31 cellular contexts compared by ENCODE assay signal in the genomic region with DNA sequence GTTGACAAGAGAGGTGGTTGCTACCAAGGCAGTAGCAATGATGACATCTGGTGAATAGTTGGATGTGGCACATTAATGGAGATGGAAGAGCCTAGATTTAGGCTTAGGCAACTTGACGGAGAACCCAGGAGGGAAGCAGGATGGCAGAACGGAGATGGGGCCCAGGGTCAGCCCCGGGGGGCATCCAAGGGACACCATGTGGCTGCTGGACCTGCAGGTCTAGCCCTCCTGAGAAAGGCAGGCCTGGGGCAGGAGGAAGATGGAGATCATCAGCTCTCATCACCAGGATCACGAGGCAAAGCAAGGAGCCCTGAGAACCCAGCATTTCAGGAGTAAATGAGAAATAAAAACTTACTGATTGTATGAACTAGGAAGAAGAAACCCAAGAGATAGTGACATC.
DNase-seq lines count a peak whose midpoint lies in the region; ATAC-seq and TF ChIP-seq lines count a peak whose summit lies in the region.
"Had no signal": no experiment of that assay in that cellular context is flagged by ENCODE, and none has a peak within 500 bp of the region (broad histone marks: within the 10 kb centered on the region; RNA-seq: fewer than 3 reads in every experiment).

No MANE protein-coding gene starts in this region.

- no peak for ATAC-seq in activated T-cell treated with anti-CD3 and anti-CD28 coated beads, Interleukin-2, amount 50 U/mL, for 72 hours (replicated peaks in 1 of 2)
- ATAC-seq in activated naive CD8-positive, alpha-beta T cell treated with anti-CD3 and anti-CD28 coated beads, Interleukin-2, amount 50 U/mL, for 24 hours = no peak
- ATAC-seq: esophagus mucosa, GM12878, heart left ventricle, HepG2, T-cell had no signal

- H3K27ac Mint-ChIP-seq in activated T-cell treated with anti-CD3 and anti-CD28 coated beads, Interleukin-2, amount 50 U/mL, for 72 hours = peak overlapping the region; percentile 64
- peak overlapping the region; percentile 57 for H3K27ac Mint-ChIP-seq in activated CD4-positive, alpha-beta memory T cell treated with anti-CD3 and anti-CD28 coated beads, Interleukin-2, amount 10 ng/mL, durations not matched to agents 7 days and 5 days
- H3K27ac Mint-ChIP-seq in activated naive CD8-positive, alpha-beta T cell treated with anti-CD3 and anti-CD28 coated beads, Interleukin-2, amount 50 U/mL, for 24 hours = peak overlapping the region; percentile 69
- no peak overlapping the region for H3K27ac Mint-ChIP-seq in endodermal cell
- H3K27ac Mint-ChIP-seq: brain, T-cell had no signal

- H3K9me3 Mint-ChIP-seq in activated T-cell treated with anti-CD3 and anti-CD28 coated beads, Interleukin-2, amount 50 U/mL, for 72 hours = peaks cover 11 to 15% of the 10 kb centered on the region in 2 donors
- H3K9me3 Mint-ChIP-seq in activated CD4-positive, alpha-beta memory T cell treated with anti-CD3 and anti-CD28 coated beads, Interleukin-2, amount 10 ng/mL, durations not matched to agents 7 days and 5 days = peaks cover 13% of the 10 kb centered on the region
- H3K9me3 Mint-ChIP-seq in activated naive CD8-positive, alpha-beta T cell treated with anti-CD3 and anti-CD28 coated beads, Interleukin-2, amount 50 U/mL, for 24 hours = peaks cover 17% of the 10 kb centered on the region
- peaks cover 20% of the 10 kb centered on the region for H3K9me3 Mint-ChIP-seq in endodermal cell

- no peak for TF ChIP-seq EP300 in suprapubic skin (IDR thresholded peaks at IDR 0.05)

- H3K27ac ChIP-seq in suprapubic skin = peak overlapping the region; percentile 14
- no peak overlapping the region for H3K27ac ChIP-seq in endodermal cell (ENCODE audit: low read depth, low read length)
- H3K27ac ChIP-seq: heart left ventricle, left ventricle myocardium inferior, neutrophil, right atrium auricular region, stomach, tibial artery, vagina had no signal

- DNase-seq in activated T-cell treated with anti-CD3 and anti-CD28 coated beads, Interleukin-2, amount 50 U/mL, for 72 hours = no peak
- no peak for DNase-seq in activated T-cell treated with anti-CD3 and anti-CD28 coated beads, Interleukin-2, amount 50 U/mL, for 1 hour
- no peak for DNase-seq in activated CD4-positive, alpha-beta memory T cell treated with anti-CD3 and anti-CD28 coated beads, Interleukin-2, amount 10 ng/mL, durations not matched to agents 7 days and 5 days
- no peak for DNase-seq in activated naive CD8-positive, alpha-beta T cell treated with anti-CD3 and anti-CD28 coated beads, Interleukin-2, amount 50 U/mL, for 24 hours
- DNase-seq in suprapubic skin (ENCODE audit: low spot score in 2 of 2) = no peak
- no peak for DNase-seq in endodermal cell
- no peak for DNase-seq in NCI-H526 treated with DMSO at 0.1 percent for 48 hours (lab: John Stamatoyannopoulos, UW)
- DNase-seq: activated effector memory CD4-positive, alpha-beta T cell treated with anti-CD3 and anti-CD28 coated beads, Interleukin-2, amount 50 U/mL, for 16 hours; amniotic stem cell; BE2C; dermis blood vessel endothelial cell; heart left ventricle; Karpas-422; left ventricle myocardium inferior; mesendoderm; NCI-H1417; NCI-H2029 treated with DMSO at 0.1 percent for 48 hours; NCI-H524 treated with DMSO at 0.1 percent for 48 hours; NK-92 treated with Interleukin-12 subunit alpha and Interleukin-12 subunit beta, amount 100 ng/mL, for 24 hours; posterior cingulate gyrus; small intestine; stomach; T-cell; tibial artery had no signal

- H3K4me1 ChIP-seq in suprapubic skin (peaks cover 15% of the 10 kb centered on the region), endodermal cell (ENCODE audit: control insufficient read depth, insufficient read depth, low read length) (no peaks in the 10 kb centered on the region)
- H3K4me1 ChIP-seq: BE2C, tibial artery, vagina had no signal

- H3K36me3 Mint-ChIP-seq in activated T-cell treated with anti-CD3 and anti-CD28 coated beads, Interleukin-2, amount 50 U/mL, for 72 hours (ENCODE audit: insufficient read depth in 2 of 2) = peaks cover 15 to 36% of the 10 kb centered on the region in 2 donors
- H3K36me3 Mint-ChIP-seq in activated CD4-positive, alpha-beta memory T cell treated with anti-CD3 and anti-CD28 coated beads, Interleukin-2, amount 10 ng/mL, durations not matched to agents 7 days and 5 days (ENCODE audit: low read depth) = peaks cover 95% of the 10 kb centered on the region
- peaks cover 26% of the 10 kb centered on the region for H3K36me3 Mint-ChIP-seq in activated naive CD8-positive, alpha-beta T cell treated with anti-CD3 and anti-CD28 coated beads, Interleukin-2, amount 50 U/mL, for 24 hours (ENCODE audit: low read depth)
- H3K36me3 Mint-ChIP-seq in endodermal cell (ENCODE audit: low read depth) = no peaks in the 10 kb centered on the region
- H3K36me3 Mint-ChIP-seq: brain, T-cell had no signal

- WGBS in suprapubic skin = 88% methylated on average over 4 of the region's 4 CpGs
- WGBS in endodermal cell (ENCODE audit: insufficient coverage in 1 of 2, insufficient read length in 1 of 2), 2 experiments = 83 to 91% methylated on average over 1 to 4 of the region's 4 CpGs

- no peaks in the 10 kb centered on the region for H3K27me3 Mint-ChIP-seq in activated T-cell treated with anti-CD3 and anti-CD28 coated beads, Interleukin-2, amount 50 U/mL, for 72 hours (ENCODE audit: low read depth)
- H3K27me3 Mint-ChIP-seq in activated CD4-positive, alpha-beta memory T cell treated with anti-CD3 and anti-CD28 coated beads, Interleukin-2, amount 10 ng/mL, durations not matched to agents 7 days and 5 days = no peaks in the 10 kb centered on the region
- H3K27me3 Mint-ChIP-seq in activated naive CD8-positive, alpha-beta T cell treated with anti-CD3 and anti-CD28 coated beads, Interleukin-2, amount 50 U/mL, for 24 hours = no peaks in the 10 kb centered on the region
- H3K27me3 Mint-ChIP-seq in endodermal cell (ENCODE audit: insufficient read depth) = no peaks in the 10 kb centered on the region
- H3K27me3 Mint-ChIP-seq: T-cell had no signal

- H3K4me1 Mint-ChIP-seq in activated T-cell treated with anti-CD3 and anti-CD28 coated beads, Interleukin-2, amount 50 U/mL, for 72 hours (ENCODE audit: low read depth) = peaks cover 82% of the 10 kb centered on the region
- peaks cover 81% of the 10 kb centered on the region for H3K4me1 Mint-ChIP-seq in activated CD4-positive, alpha-beta memory T cell treated with anti-CD3 and anti-CD28 coated beads, Interleukin-2, amount 10 ng/mL, durations not matched to agents 7 days and 5 days
- H3K4me1 Mint-ChIP-seq in activated naive CD8-positive, alpha-beta T cell treated with anti-CD3 and anti-CD28 coated beads, Interleukin-2, amount 50 U/mL, for 24 hours = peaks cover 57% of the 10 kb centered on the region
- H3K4me1 Mint-ChIP-seq in endodermal cell = peaks cover 21% of the 10 kb centered on the region

- H3K9ac ChIP-seq in endodermal cell (ENCODE audit: extremely low read depth, low read length, poor library complexity, severe bottlenecking) = no peak overlapping the region

- peak overlapping the region; percentile 29 to 47 for H3K4me3 Mint-ChIP-seq in activated T-cell treated with anti-CD3 and anti-CD28 coated beads, Interleukin-2, amount 50 U/mL, for 72 hours
- no peak overlapping the region for H3K4me3 Mint-ChIP-seq in activated CD4-positive, alpha-beta memory T cell treated with anti-CD3 and anti-CD28 coated beads, Interleukin-2, amount 10 ng/mL, durations not matched to agents 7 days and 5 days
- no peak overlapping the region for H3K4me3 Mint-ChIP-seq in activated naive CD8-positive, alpha-beta T cell treated with anti-CD3 and anti-CD28 coated beads, Interleukin-2, amount 50 U/mL, for 24 hours
- no peak overlapping the region for H3K4me3 Mint-ChIP-seq in endodermal cell
- H3K4me3 Mint-ChIP-seq: brain, T-cell had no signal

- TF ChIP-seq POLR2A in suprapubic skin (IDR thresholded peaks at IDR 0.05) = no peak

- no peak for TF ChIP-seq CTCF in suprapubic skin (IDR thresholded peaks at IDR 0.05)
- no peak for TF ChIP-seq CTCF in endodermal cell (conservative IDR thresholded peaks at IDR 0.05)

- H3K4me3 ChIP-seq in suprapubic skin = no peak overlapping the region
- no peak overlapping the region for H3K4me3 ChIP-seq in endodermal cell (ENCODE audit: low read length)
- H3K4me3 ChIP-seq: GM12878, heart left ventricle, left ventricle myocardium inferior, right atrium auricular region, stomach, tibial artery, vagina had no signal

- POLR2A ChIA-PET in activated CD4-positive, alpha-beta memory T cell treated with anti-CD3 and anti-CD28 coated beads, Interleukin-2, amount 10 ng/mL, durations not matched to agents 7 days and 5 days (lab: Charles Lee) = interaction anchor here (4.4 to 10.6 kb wide), 6 partner anchors 13 to 279 kb away, joined by 43 to 346 read pairs (median 114); a partner anchor contains a TSS

- H3K36me3 ChIP-seq in suprapubic skin (no peaks in the 10 kb centered on the region), endodermal cell (ENCODE audit: control insufficient read depth, insufficient read depth, low read length) (no peaks in the 10 kb centered on the region)
- H3K36me3 ChIP-seq: BE2C, heart left ventricle, left ventricle myocardium inferior, neutrophil, right atrium auricular region, stomach, tibial artery, vagina had no signal

- no peaks in the 10 kb centered on the region for H3K9me3 ChIP-seq in suprapubic skin
- H3K9me3 ChIP-seq in endodermal cell (ENCODE audit: control insufficient read depth, low read length) = peaks cover 23% of the 10 kb centered on the region
- H3K9me3 ChIP-seq: BE2C, neutrophil, right atrium auricular region, vagina had no signal

- CTCF ChIA-PET in activated CD4-positive, alpha-beta memory T cell treated with anti-CD3 and anti-CD28 coated beads, Interleukin-2, amount 10 ng/mL, durations not matched to agents 7 days and 5 days (lab: Charles Lee) = interaction anchor here (1.6 kb wide), 1 partner anchor 111 kb away, joined by 5 read pairs; no protein-coding TSS in a partner anchor

- no peaks in the 10 kb centered on the region for H3K27me3 ChIP-seq in suprapubic skin
- no peaks in the 10 kb centered on the region for H3K27me3 ChIP-seq in endodermal cell (ENCODE audit: control insufficient read depth, insufficient read depth, low read length, poor library complexity, severe bottlenecking)
- H3K27me3 ChIP-seq: BE2C, heart left ventricle, neutrophil, right atrium auricular region, stomach, tibial artery, vagina had no signal

Comparison
In these comparisons a context has a peak if more than half of its experiments do, and no peak if none do; other contexts are left out.
1. H3K4me3 Mint-ChIP-seq: peak in activated T-cell treated with anti-CD3 and anti-CD28 coated beads, Interleukin-2, amount 50 U/mL, for 72 hours (2 of 2); none in activated CD4-positive, alpha-beta memory T cell treated with anti-CD3 and anti-CD28 coated beads, Interleukin-2, amount 10 ng/mL, durations not matched to agents 7 days and 5 days (single experiment), activated naive CD8-positive, alpha-beta T cell treated with anti-CD3 and anti-CD28 coated beads, Interleukin-2, amount 50 U/mL, for 24 hours (single experiment) and endodermal cell (single experiment).